ENCODE assay signal across 9 cellular contexts in the genomic region with DNA sequence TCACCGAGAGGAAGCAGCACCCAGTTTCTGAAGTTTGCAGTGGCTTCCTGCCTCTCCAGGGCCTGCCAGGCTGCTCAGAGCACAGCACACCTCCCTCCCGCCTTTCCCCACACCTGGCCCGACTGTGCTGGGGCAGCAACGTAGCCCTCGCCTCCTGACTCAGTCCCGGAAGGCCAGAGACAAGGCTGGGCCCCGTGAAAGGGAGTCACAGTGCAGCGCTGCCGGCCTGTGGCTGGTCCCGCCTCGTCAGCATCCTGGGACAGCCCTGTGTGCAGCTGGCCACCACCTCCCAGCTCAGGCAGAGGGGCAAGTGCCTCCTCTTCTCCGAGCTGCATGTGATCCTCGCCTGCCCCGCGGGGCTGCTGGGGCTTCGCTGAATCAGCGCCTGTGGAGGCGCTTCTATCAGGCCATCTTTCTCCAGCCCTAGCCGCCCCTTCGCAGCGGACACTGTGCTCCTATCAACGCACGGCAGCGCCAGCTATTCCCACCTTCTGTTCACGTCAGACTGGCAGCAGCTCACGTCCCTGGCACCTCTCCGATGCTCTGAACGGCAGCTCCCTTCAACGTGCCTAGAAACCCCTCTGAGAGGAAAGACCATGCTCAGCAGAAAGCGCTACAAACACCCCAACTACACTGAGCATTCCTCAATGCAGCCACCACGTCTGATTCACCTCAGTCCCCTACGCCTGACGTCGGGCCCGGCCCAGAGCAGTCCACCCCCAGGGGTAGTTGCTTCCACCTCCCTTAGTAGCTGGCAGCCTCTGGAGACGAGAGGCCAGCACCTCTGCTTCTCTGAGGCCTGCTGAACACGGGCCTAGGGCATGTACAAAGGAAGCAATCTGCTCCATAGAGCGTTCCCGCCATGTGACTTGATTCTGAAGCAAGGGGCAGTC.
DNase-seq lines count a peak whose midpoint lies in the region; ATAC-seq and TF ChIP-seq lines count a peak whose summit lies in the region.
"Had no signal": no experiment of that assay in that cellular context is flagged by ENCODE, and none has a peak within 500 bp of the region (broad histone marks: within the 10 kb centered on the region; RNA-seq: fewer than 3 reads in every experiment).

No MANE protein-coding gene starts in this region.

- peak overlapping the region; percentile 34 for H3K4me3 Mint-ChIP-seq in activated naive CD8-positive, alpha-beta T cell treated with anti-CD3 and anti-CD28 coated beads, Interleukin-2, amount 10 ng/mL, durations not matched to agents 7 days and 5 days

- 86% methylated on average over 36 of the region's 39 CpGs for WGBS in hepatocyte (ENCODE audit: low lambda C conversion rate, missing lambda C conversion rate)
- WGBS in thymus: 65% methylated on average over 39 of the region's 39 CpGs

- no peaks in the 10 kb centered on the region for H3K9me3 Mint-ChIP-seq in activated naive CD8-positive, alpha-beta T cell treated with anti-CD3 and anti-CD28 coated beads, Interleukin-2, amount 10 ng/mL, durations not matched to agents 7 days and 5 days

- DNase-seq in activated gamma-delta T cell treated with Interleukin-2 at 50 U/mL for 16 hours (peak; percentile 10), activated gamma-delta T cell (lab: John Stamatoyannopoulos, UW) (no peak), hepatocyte (ENCODE audit: low spot score) (no peak), coronary artery (ENCODE audit: low spot score) (no peak), GM03348 (ENCODE audit: low spot score) (no peak), HEK293T (ENCODE audit: extremely low spot score) (no peak)
- DNase-seq in activated naive CD8-positive, alpha-beta T cell treated with anti-CD3 and anti-CD28 coated beads, Interleukin-2, amount 10 ng/mL, durations not matched to agents 7 days and 5 days: peak; percentile 44
- DNase-seq: NCI-H1105 had no signal

- no peak for TF ChIP-seq CTCF in hepatocyte (IDR thresholded peaks at IDR 0.05; ENCODE audit: poor library complexity)
- TF ChIP-seq CTCF in coronary artery (IDR thresholded peaks at IDR 0.05): no peak

- H2AFZ ChIP-seq in hepatocyte: no peak overlapping the region

- H3K4me1 Mint-ChIP-seq in activated naive CD8-positive, alpha-beta T cell treated with anti-CD3 and anti-CD28 coated beads, Interleukin-2, amount 10 ng/mL, durations not matched to agents 7 days and 5 days: peaks cover 8% of the 10 kb centered on the region

- H3K36me3 ChIP-seq in hepatocyte (replicated peaks; ENCODE audit: insufficient read depth, low read depth): no peaks in the 10 kb centered on the region
- H3K36me3 ChIP-seq in thymus (ENCODE audit: control insufficient read depth, insufficient read depth): peaks cover 51% of the 10 kb centered on the region

- POLR2A ChIA-PET in activated naive CD8-positive, alpha-beta T cell treated with anti-CD3 and anti-CD28 coated beads, Interleukin-2, amount 10 ng/mL, durations not matched to agents 7 days and 5 days (lab: Charles Lee): no interaction called here
- POLR2A ChIA-PET in HEK293T (lab: Yijun Ruan, JAX): no interaction called here

- no peak overlapping the region for H3K4me2 ChIP-seq in hepatocyte

- ATAC-seq in activated naive CD8-positive, alpha-beta T cell treated with anti-CD3 and anti-CD28 coated beads, Interleukin-2, amount 10 ng/mL, durations not matched to agents 7 days and 5 days (ENCODE audit: low read depth): peak; percentile 74

- CTCF ChIA-PET in HEK293T (lab: Yijun Ruan, JAX): no interaction called here

- peaks cover 10% of the 10 kb centered on the region for H3K4me1 ChIP-seq in hepatocyte (ENCODE audit: insufficient read depth)
- peaks cover 12% of the 10 kb centered on the region for H3K4me1 ChIP-seq in thymus (ENCODE audit: control insufficient read depth, insufficient read depth, low read length)

- no peaks in the 10 kb centered on the region for H3K9me2 ChIP-seq in hepatocyte (replicated peaks; ENCODE audit: insufficient read depth)

- H3K36me3 Mint-ChIP-seq in activated naive CD8-positive, alpha-beta T cell treated with anti-CD3 and anti-CD28 coated beads, Interleukin-2, amount 10 ng/mL, durations not matched to agents 7 days and 5 days: peaks cover 1% of the 10 kb centered on the region

- H3K79me2 ChIP-seq in hepatocyte: no peaks in the 10 kb centered on the region

- no peaks in the 10 kb centered on the region for H3K27me3 Mint-ChIP-seq in activated naive CD8-positive, alpha-beta T cell treated with anti-CD3 and anti-CD28 coated beads, Interleukin-2, amount 10 ng/mL, durations not matched to agents 7 days and 5 days

- H3K9me3 ChIP-seq in hepatocyte (ENCODE audit: low read depth): no peaks in the 10 kb centered on the region
- no peaks in the 10 kb centered on the region for H3K9me3 ChIP-seq in thymus (ENCODE audit: control insufficient read depth)

- H4K20me1 ChIP-seq in hepatocyte (ENCODE audit: insufficient read depth, poor library complexity, severe bottlenecking): no peaks in the 10 kb centered on the region

- H3K27ac ChIP-seq in hepatocyte (peak overlapping the region; percentile 12), thymus (ENCODE audit: low read depth) (peak overlapping the region; percentile 52), coronary artery (peak overlapping the region in 1 of 2 donors; percentile 5)

- H3K27ac Mint-ChIP-seq in activated naive CD8-positive, alpha-beta T cell treated with anti-CD3 and anti-CD28 coated beads, Interleukin-2, amount 10 ng/mL, durations not matched to agents 7 days and 5 days: peak overlapping the region; percentile 78

- no peaks in the 10 kb centered on the region for H3K27me3 ChIP-seq in hepatocyte
- no peaks in the 10 kb centered on the region for H3K27me3 ChIP-seq in thymus (ENCODE audit: control insufficient read depth, insufficient read depth)

- no peak overlapping the region for H3K4me3 ChIP-seq in hepatocyte
- no peak overlapping the region for H3K4me3 ChIP-seq in thymus (ENCODE audit: low read length)
- H3K4me3 ChIP-seq in coronary artery: no peak overlapping the region

TF ChIP-seq in HEK293T, 16 proteins besides CTCF, POLR2A, EP300 and RAD21:
- TF ChIP-seq LEF1 (IDR thresholded peaks at IDR 0.05; ENCODE audit: borderline replicate concordance) (no peak), CTBP1 (IDR thresholded peaks at IDR 0.05; ENCODE audit: borderline replicate concordance) (no peak), L3MBTL2 (conservative IDR thresholded peaks at IDR 0.05) (no peak), TARDBP (IDR thresholded peaks at IDR 0.05) (no peak), ARNT (IDR thresholded peaks at IDR 0.05) (no peak), FOXA1 (IDR thresholded peaks at IDR 0.05) (no peak), SP1 (IDR thresholded peaks at IDR 0.05) (no peak), HDGF (IDR thresholded peaks at IDR 0.05; ENCODE audit: borderline replicate concordance) (no peak), ZNF384 (IDR thresholded peaks at IDR 0.05) (no peak), BHLHE40 (IDR thresholded peaks at IDR 0.05; ENCODE audit: borderline replicate concordance) (no peak), ELF4 (IDR thresholded peaks at IDR 0.05) (no peak), SUZ12 (IDR thresholded peaks at IDR 0.05) (no peak), FOXK2 (IDR thresholded peaks at IDR 0.05) (no peak), FOXM1 (IDR thresholded peaks at IDR 0.05; ENCODE audit: borderline replicate concordance) (no peak), NFRKB (IDR thresholded peaks at IDR 0.05) (no peak)
- TF ChIP-seq, protein P1, sequence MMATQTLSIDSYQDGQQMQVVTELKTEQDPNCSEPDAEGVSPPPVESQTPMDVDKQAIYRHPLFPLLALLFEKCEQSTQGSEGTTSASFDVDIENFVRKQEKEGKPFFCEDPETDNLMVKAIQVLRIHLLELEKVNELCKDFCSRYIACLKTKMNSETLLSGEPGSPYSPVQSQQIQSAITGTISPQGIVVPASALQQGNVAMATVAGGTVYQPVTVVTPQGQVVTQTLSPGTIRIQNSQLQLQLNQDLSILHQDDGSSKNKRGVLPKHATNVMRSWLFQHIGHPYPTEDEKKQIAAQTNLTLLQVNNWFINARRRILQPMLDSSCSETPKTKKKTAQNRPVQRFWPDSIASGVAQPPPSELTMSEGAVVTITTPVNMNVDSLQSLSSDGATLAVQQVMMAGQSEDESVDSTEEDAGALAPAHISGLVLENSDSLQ (IDR thresholded peaks at IDR 0.05): no peak

Comparison
In these comparisons a context has a peak if more than half of its experiments do, and no peak if none do; other contexts are left out.
1. DNase-seq: peak in activated gamma-delta T cell treated with Interleukin-2 at 50 U/mL for 16 hours (single experiment) and activated naive CD8-positive, alpha-beta T cell treated with anti-CD3 and anti-CD28 coated beads, Interleukin-2, amount 10 ng/mL, durations not matched to agents 7 days and 5 days (single experiment); none in activated gamma-delta T cell (single experiment), hepatocyte (single experiment), coronary artery (single experiment), GM03348 (single experiment) and HEK293T (single experiment).